24 cellular contexts compared by ENCODE assay signal in the genomic region with DNA sequence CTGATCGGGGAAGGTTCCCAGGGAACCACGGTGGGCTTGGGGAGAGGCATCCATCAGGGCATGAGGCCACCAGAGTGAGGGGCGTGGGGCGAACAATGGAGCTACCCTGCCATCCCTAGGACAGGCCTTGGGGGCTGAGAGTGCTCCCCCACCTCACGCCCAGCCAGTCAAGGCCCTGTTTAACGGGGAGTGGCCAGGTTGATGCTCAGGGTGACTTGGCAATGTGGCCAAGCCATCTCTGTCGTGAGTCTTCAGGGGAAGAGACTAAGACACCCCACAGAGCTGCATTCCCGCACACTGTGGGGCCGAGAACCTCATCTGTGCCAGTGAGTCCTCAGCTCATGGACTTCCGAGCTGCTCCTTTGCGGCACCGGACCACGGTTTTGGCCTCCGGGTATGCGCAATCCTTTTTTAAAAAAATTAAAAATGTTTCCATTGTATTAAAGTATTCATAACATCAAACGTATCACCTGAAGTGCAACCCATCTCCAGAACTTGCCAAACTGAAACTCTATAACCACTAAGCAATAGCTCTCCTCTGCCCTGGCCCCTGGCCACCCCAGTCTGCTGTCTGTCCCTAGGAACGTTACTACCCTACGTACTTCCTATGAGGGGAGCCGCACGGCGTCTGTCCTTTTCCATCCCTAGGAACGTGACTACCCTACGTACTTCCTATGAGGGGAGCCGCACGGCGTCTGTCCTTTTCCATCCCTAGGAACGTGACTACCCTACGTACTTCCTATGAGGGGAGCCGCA.
DNase-seq lines count a peak whose midpoint lies in the region; TF ChIP-seq lines count a peak whose summit lies in the region.
"Had no signal": no experiment of that assay in that cellular context is flagged by ENCODE, and none has a peak within 500 bp of the region (broad histone marks: within the 10 kb centered on the region; RNA-seq: fewer than 3 reads in every experiment).

No MANE protein-coding gene starts in this region.

- H3K23ac ChIP-seq in neuronal stem cell (ENCODE audit: low read depth, low read length, poor library complexity) = no peak overlapping the region

- peak overlapping the region; percentile 1 for H3K4ac ChIP-seq in neuronal stem cell (ENCODE audit: low read length)

- no peaks in the 10 kb centered on the region for H3K27me3 ChIP-seq in Peyer's patch
- H3K27me3 ChIP-seq in neuronal stem cell (ENCODE audit: control insufficient read depth in 3 of 3, insufficient read depth in 3 of 3, low read depth in 1 of 3, low read length in 3 of 3) = no peaks in the 10 kb centered on the region
- no peaks in the 10 kb centered on the region for H3K27me3 ChIP-seq in stomach
- no peaks in the 10 kb centered on the region for H3K27me3 ChIP-seq in Caco-2 (replicated peaks; ENCODE audit: control insufficient read depth, insufficient read depth, low read length)
- H3K27me3 ChIP-seq: body of pancreas, SJSA1 had no signal

- no peak for TF ChIP-seq CTCF in Peyer's patch (IDR thresholded peaks at IDR 0.05)
- no peak for TF ChIP-seq CTCF in stomach (IDR thresholded peaks at IDR 0.05)
- TF ChIP-seq CTCF in Caco-2 (IDR thresholded peaks at IDR 0.05; ENCODE audit: insufficient read depth in 1 of 2, low read depth in 1 of 2, low read length in 1 of 2, severe bottlenecking in 1 of 2, unreplicated experiment in 1 of 2) = no peak
- TF ChIP-seq CTCF in GM20000 (IDR thresholded peaks at IDR 0.05; ENCODE audit: extremely low read depth, missing control alignments) = no peak

- no peak overlapping the region for H3K14ac ChIP-seq in neuronal stem cell (ENCODE audit: low read length)

- H3K79me1 ChIP-seq in neuronal stem cell (ENCODE audit: low read depth, low read length) = no peaks in the 10 kb centered on the region

- no peak overlapping the region for H2BK15ac ChIP-seq in neuronal stem cell (ENCODE audit: low read length)

- no peak overlapping the region for H4K8ac ChIP-seq in neuronal stem cell (ENCODE audit: low read depth, low read length)

- H3K9ac ChIP-seq in neuronal stem cell (ENCODE audit: low read depth, low read length, poor library complexity) = no peak overlapping the region

- no peak overlapping the region for H2BK5ac ChIP-seq in neuronal stem cell (ENCODE audit: low read length)

- no peaks in the 10 kb centered on the region for H3K36me3 Mint-ChIP-seq in Caco-2 (ENCODE audit: insufficient read depth, unreplicated experiment)
- H3K36me3 Mint-ChIP-seq: CD4-positive, alpha-beta memory T cell; memory B cell; stimulated activated naive B cell treated with anti-CD40 and anti-IgM and Interleukin-4, amounts not matched to agents 10 μg/mL and 1 μg/mL and 100 μg/mL, for 72 hours; T-cell had no signal

- H3K4me1 ChIP-seq in Peyer's patch (no peaks in the 10 kb centered on the region), neuronal stem cell (ENCODE audit: control insufficient read depth in 2 of 2, insufficient read depth in 1 of 2, low read depth in 1 of 2, low read length in 2 of 2) (no peaks in the 10 kb centered on the region), stomach (peaks cover 0 to 3% (median 1%) of the 10 kb centered on the region in 4 donors), Caco-2 (no peaks in the 10 kb centered on the region)
- H3K4me1 ChIP-seq: SJSA1 had no signal

- no peak overlapping the region for H4K91ac ChIP-seq in neuronal stem cell (ENCODE audit: low read depth, low read length, poor library complexity)

- no peaks in the 10 kb centered on the region for H3K9me3 Mint-ChIP-seq in Caco-2 (ENCODE audit: unreplicated experiment)
- H3K9me3 Mint-ChIP-seq: CD4-positive, alpha-beta memory T cell; memory B cell; stimulated activated naive B cell treated with anti-CD40 and anti-IgM and Interleukin-4, amounts not matched to agents 10 μg/mL and 1 μg/mL and 100 μg/mL, for 72 hours; T-cell had no signal

- BruUV-seq in Caco-2 (replicated peaks; lab: Mats Ljungman, UMichigan) = no TSS peak

- H3K4me3 ChIP-seq in Peyer's patch (no peak overlapping the region), neuronal stem cell (ENCODE audit: low read length in 2 of 2) (peak overlapping the region in 1 of 2 donors; percentile 50), stomach (no peak overlapping the region), Caco-2 (ENCODE audit: low read depth, low read length) (no peak overlapping the region)
- H3K4me3 ChIP-seq: body of pancreas, SJSA1 had no signal

- no peaks in the 10 kb centered on the region for H3K27me3 Mint-ChIP-seq in Caco-2 (ENCODE audit: insufficient read depth, unreplicated experiment)
- H3K27me3 Mint-ChIP-seq: CD4-positive, alpha-beta memory T cell; memory B cell; T-cell had no signal

- POLR2A ChIA-PET in Caco-2 (lab: Charles Lee) = no interaction called here

- peak overlapping the region; percentile 14 for H2AK5ac ChIP-seq in neuronal stem cell (ENCODE audit: low read depth, low read length)

- H3K27ac Mint-ChIP-seq in Caco-2 (ENCODE audit: unreplicated experiment) = no peak overlapping the region
- H3K27ac Mint-ChIP-seq: activated CD8-positive, alpha-beta T cell treated with anti-CD3 and anti-CD28 coated beads, Interleukin-2, amount 10 ng/mL, durations not matched to agents 7 days and 5 days; CD4-positive, alpha-beta memory T cell; memory B cell; stimulated activated naive B cell treated with anti-CD40 and anti-IgM and Interleukin-4, amounts not matched to agents 10 μg/mL and 1 μg/mL and 100 μg/mL, for 72 hours; T-cell had no signal

- no peak overlapping the region for H2BK120ac ChIP-seq in neuronal stem cell (ENCODE audit: low read depth, low read length)

- no peak overlapping the region for H3K4me2 ChIP-seq in neuronal stem cell (ENCODE audit: insufficient read depth, low read length, poor library complexity, severe bottlenecking)

- no peak for TF ChIP-seq EP300 in stomach (IDR thresholded peaks at IDR 0.05)

- no CpG with 5 or more reads among the region's 29 CpGs for WGBS in neuronal stem cell (ENCODE audit: extremely low coverage in 2 of 2, insufficient read length in 2 of 2, insufficient replicate concordance in 1 of 2), 2 donors
- WGBS in stomach, 5 donors = 86 to 91% (median 90%) methylated on average over 21 to 23 of the region's 29 CpGs

- no peak overlapping the region for H3K4me3 Mint-ChIP-seq in Caco-2 (ENCODE audit: unreplicated experiment)
- H3K4me3 Mint-ChIP-seq: activated CD8-positive, alpha-beta T cell treated with anti-CD3 and anti-CD28 coated beads, Interleukin-2, amount 10 ng/mL, durations not matched to agents 7 days and 5 days; CD4-positive, alpha-beta memory T cell; memory B cell; stimulated activated naive B cell treated with anti-CD40 and anti-IgM and Interleukin-4, amounts not matched to agents 10 μg/mL and 1 μg/mL and 100 μg/mL, for 72 hours; T-cell had no signal

- H3K36me3 ChIP-seq in Peyer's patch (no peaks in the 10 kb centered on the region), neuronal stem cell (replicated peaks in 1 of 2; ENCODE audit: control insufficient read depth in 2 of 2, insufficient read depth in 2 of 2, low read length in 2 of 2) (no peaks in the 10 kb centered on the region), stomach (peaks cover 0 to 3% (median 1%) of the 10 kb centered on the region in 4 donors), Caco-2 (ENCODE audit: control insufficient read depth, insufficient read depth, low read length) (no peaks in the 10 kb centered on the region; the same call in 1 of the 2 replicates)
- H3K36me3 ChIP-seq: SJSA1 had no signal

- intact Hi-C loops in stomach (cut with DNase I; ENCODE audit: low total_unique reads) = no loop called here
- intact Hi-C loops in Caco-2 (cut with micrococcal nuclease; ENCODE audit: unreplicated experiment) = no loop called here

- H3K4me1 Mint-ChIP-seq in Caco-2 (ENCODE audit: low read depth, unreplicated experiment) = no peaks in the 10 kb centered on the region
- H3K4me1 Mint-ChIP-seq: CD4-positive, alpha-beta memory T cell; memory B cell; stimulated activated naive B cell treated with anti-CD40 and anti-IgM and Interleukin-4, amounts not matched to agents 10 μg/mL and 1 μg/mL and 100 μg/mL, for 72 hours; T-cell had no signal

- no peak overlapping the region for H2AFZ ChIP-seq in neuronal stem cell (ENCODE audit: low read length)

- CTCF ChIA-PET in Caco-2 (lab: Charles Lee) = no interaction called here

- no peak for TF ChIP-seq POLR2A in Peyer's patch (IDR thresholded peaks at IDR 0.05)
- TF ChIP-seq POLR2A in stomach (IDR thresholded peaks at IDR 0.05) = no peak

- no peak overlapping the region for H3K27ac ChIP-seq in Peyer's patch
- no peak overlapping the region for H3K27ac ChIP-seq in neuronal stem cell (replicated peaks; ENCODE audit: low read length)
- no peak overlapping the region for H3K27ac ChIP-seq in stomach
- H3K27ac ChIP-seq: body of pancreas, neutrophil, SJSA1 had no signal

- peak overlapping the region; percentile 80 for H3K18ac ChIP-seq in neuronal stem cell (ENCODE audit: low read length)

- H3K9me3 ChIP-seq in Peyer's patch (no peaks in the 10 kb centered on the region), neuronal stem cell (replicated peaks in 1 of 2; ENCODE audit: control insufficient read depth in 2 of 2, insufficient read depth in 1 of 2, low read depth in 1 of 2, low read length in 2 of 2) (no peaks in the 10 kb centered on the region), stomach (no peaks in the 10 kb centered on the region), Caco-2 (no peaks in the 10 kb centered on the region)
- H3K9me3 ChIP-seq: body of pancreas, neutrophil, SJSA1 had no signal

- no peak overlapping the region for H2BK12ac ChIP-seq in neuronal stem cell (ENCODE audit: low read length)

- peak; percentile 53 for DNase-seq in activated effector memory CD4-positive, alpha-beta T cell treated with anti-CD3 and anti-CD28 coated beads, Interleukin-2, amount 50 U/mL, for 16 hours
- no peak for DNase-seq in activated effector memory CD4-positive, alpha-beta T cell treated with Interleukin-2 at 50 U/mL for 16 hours
- peak in 2 of 3 donors; percentile 9 to 34 for DNase-seq in Peyer's patch
- DNase-seq in neuronal stem cell (ENCODE audit: low spot score) = no peak
- DNase-seq in stomach = peak; percentile 17
- no peak for DNase-seq in UCSD-AML1 (lab: John Stamatoyannopoulos, UW; ENCODE audit: unreplicated experiment)
- no peak for DNase-seq in Caco-2
- DNase-seq in GM20000 (ENCODE audit: low spot score) = no peak
- DNase-seq: activated CD4-positive, alpha-beta T cell treated with anti-CD3 and anti-CD28 coated beads for 1 hour; activated CD8-positive, alpha-beta T cell treated with anti-CD3 and anti-CD28 coated beads, Interleukin-2, amount 10 ng/mL, durations not matched to agents 7 days and 5 days; activated gamma-delta T cell treated with Interleukin-2 at 50 U/mL for 16 hours; AML-193; CD4-positive, alpha-beta memory T cell; effector CD4-positive, alpha-beta T cell; NCI-H1092; NCI-H1930; NCI-H69; stimulated activated CD4-positive, alpha-beta T cell treated with anti-CD3 and anti-CD28 coated beads, Interleukin-4, amount 100 ng/mL, for 4 hours; stimulated activated naive B cell treated with anti-CD40 and anti-IgM and Interleukin-4, amounts not matched to agents 10 μg/mL and 1 μg/mL and 100 μg/mL, for 72 hours had no signal

Comparison
In these comparisons a context has a peak if more than half of its experiments do, and no peak if none do; other contexts are left out.
1. DNase-seq: peak in activated effector memory CD4-positive, alpha-beta T cell treated with anti-CD3 and anti-CD28 coated beads, Interleukin-2, amount 50 U/mL, for 16 hours (single experiment), Peyer's patch (2 of 3) and stomach (single experiment); none in activated effector memory CD4-positive, alpha-beta T cell treated with Interleukin-2 at 50 U/mL for 16 hours (single experiment), neuronal stem cell (single experiment), UCSD-AML1 (single experiment), Caco-2 (0 of 2) and GM20000 (single experiment).